In the genomic region with DNA sequence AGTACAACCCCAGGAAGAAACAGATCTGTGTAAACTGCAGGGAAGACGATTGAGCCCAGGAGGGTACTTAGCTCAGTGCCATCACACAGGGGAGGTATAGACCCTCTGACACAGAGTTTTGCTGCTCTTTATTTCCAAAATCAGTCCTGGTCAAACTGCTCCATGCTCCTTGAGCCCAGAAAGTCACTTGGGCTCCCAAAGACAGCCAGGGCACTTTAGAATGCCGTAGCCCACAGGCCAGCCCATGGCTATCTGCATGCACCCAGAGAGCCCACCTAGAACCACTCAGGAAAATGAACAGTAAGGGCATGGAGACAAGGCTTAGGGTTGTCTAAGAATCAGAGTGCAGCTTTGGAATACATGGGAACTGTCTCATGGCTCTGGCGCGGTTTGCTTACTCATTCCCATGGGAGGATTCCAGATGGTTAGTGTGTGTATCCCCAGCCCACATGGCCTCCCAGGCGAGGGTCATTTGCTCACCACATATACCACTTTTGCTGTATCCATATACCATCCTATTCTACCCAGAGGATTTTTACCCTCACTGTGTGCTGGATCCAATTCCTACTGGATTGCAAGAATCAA, we compare ENCODE assay signal across 20 cellular contexts. TPM values are rescaled to one million over a fixed set of nuclear protein-coding genes. Genes with fewer than 3 reads are reported as not detected.
A peak's percentile ranks its signal among the peaks of the same experiment; 100 is the strongest.
DNase-seq lines count a peak whose midpoint lies in the region; ATAC-seq, FAIRE-seq and TF ChIP-seq lines count a peak whose summit lies in the region.
"Had no signal": no experiment of that assay in that cellular context is flagged by ENCODE, and none has a peak within 500 bp of the region (broad histone marks: within the 10 kb centered on the region; RNA-seq: fewer than 3 reads in every experiment).

No MANE protein-coding gene starts in this region.

- H3K9me3 Mint-ChIP-seq in astrocyte (ENCODE audit: unreplicated experiment) (peaks cover 2% of the 10 kb centered on the region), immature natural killer cell (no peaks in the 10 kb centered on the region), CD14-positive monocyte (no peaks in the 10 kb centered on the region)
- H3K9me3 Mint-ChIP-seq: natural killer cell; stimulated activated naive CD8-positive, alpha-beta T cell treated with anti-CD3 and anti-CD28 coated beads, Interleukin-15, Interleukin-2, amounts not matched to agents 100 ng/mL and 50 ng/mL, for 24 hours had no signal

- peak; percentile 72 for DNase-seq in ELR (ENCODE audit: low read depth)
- peak; percentile 39 for DNase-seq in NCI-H1694 (lab: John Stamatoyannopoulos, UW)
- no peak for DNase-seq in astrocyte (ENCODE audit: low read depth)
- DNase-seq in osteoblast (ENCODE audit: insufficient read length, low spot score, missing footprints): peak; percentile 76
- no peak for DNase-seq in immature natural killer cell
- no peak for DNase-seq in glomerular visceral epithelial cell (ENCODE audit: extremely low spot score)
- no peak for DNase-seq in CD14-positive monocyte (ENCODE audit: low spot score)
- DNase-seq: activated CD8-positive, alpha-beta memory T cell treated with anti-CD3 and anti-CD28 coated beads, Interleukin-2, amount 50 U/mL, for 48 hours; activated gamma-delta T cell treated with Interleukin-2 at 50 U/mL for 16 hours; AML-193; anterior cingulate cortex; cerebellar nuclear complex; effector memory CD4-positive, alpha-beta T cell; natural killer cell; NCI-H146; transverse colon had no signal

- no peak for FAIRE-seq in astrocyte (lab: Jason Lieb, UNC)
- FAIRE-seq: GM18507 had no signal

- H4K20me1 ChIP-seq in astrocyte (ENCODE audit: insufficient read depth, low read length): no peaks in the 10 kb centered on the region
- no peaks in the 10 kb centered on the region for H4K20me1 ChIP-seq in osteoblast (ENCODE audit: insufficient read depth, low read length)

- H3K79me2 ChIP-seq in astrocyte (ENCODE audit: insufficient read depth, low read length): no peaks in the 10 kb centered on the region
- H3K79me2 ChIP-seq in osteoblast (ENCODE audit: insufficient read depth, low read length): no peaks in the 10 kb centered on the region
- H3K79me2 ChIP-seq: parathyroid adenoma had no signal

- H3K36me3 Mint-ChIP-seq in astrocyte (ENCODE audit: low read depth, unreplicated experiment): no peaks in the 10 kb centered on the region
- H3K36me3 Mint-ChIP-seq in immature natural killer cell: no peaks in the 10 kb centered on the region
- no peaks in the 10 kb centered on the region for H3K36me3 Mint-ChIP-seq in CD14-positive monocyte
- H3K36me3 Mint-ChIP-seq: natural killer cell had no signal

- H3K27me3 ChIP-seq in astrocyte (ENCODE audit: insufficient read depth, low read length) (no peaks in the 10 kb centered on the region), osteoblast (ENCODE audit: insufficient read depth, low read length) (peaks cover 8% of the 10 kb centered on the region)
- H3K27me3 ChIP-seq: transverse colon had no signal

- H2AFZ ChIP-seq in astrocyte (ENCODE audit: low read depth, low read length): no peak overlapping the region
- no peak overlapping the region for H2AFZ ChIP-seq in osteoblast (ENCODE audit: low read length)
- H2AFZ ChIP-seq: parathyroid adenoma had no signal

- H3K4me3 ChIP-seq in astrocyte (ENCODE audit: insufficient read depth, low read depth, low read length): no peak overlapping the region
- H3K4me3 ChIP-seq in osteoblast (ENCODE audit: insufficient read depth, low read length): no peak overlapping the region
- H3K4me3 ChIP-seq: transverse colon had no signal

- intact Hi-C loops in CD14-positive monocyte (cut with micrococcal nuclease): loop anchor here in 1 of 2 donors (5.0 kb wide), 1 partner anchor 229 kb away; no protein-coding TSS in a partner anchor

- ATAC-seq in HG02884 (IDR thresholded peaks at IDR 0.05; ENCODE audit: unreplicated experiment): no peak
- ATAC-seq: natural killer cell had no signal

- H3K9ac ChIP-seq in astrocyte (ENCODE audit: low read length): no peak overlapping the region
- H3K9ac ChIP-seq: parathyroid adenoma had no signal

- peak overlapping the region; percentile 14 for H3K27ac Mint-ChIP-seq in astrocyte (ENCODE audit: unreplicated experiment)
- H3K27ac Mint-ChIP-seq in immature natural killer cell: no peak overlapping the region
- no peak overlapping the region for H3K27ac Mint-ChIP-seq in CD14-positive monocyte
- H3K27ac Mint-ChIP-seq: natural killer cell; stimulated activated naive CD8-positive, alpha-beta T cell treated with anti-CD3 and anti-CD28 coated beads, Interleukin-15, Interleukin-2, amounts not matched to agents 100 ng/mL and 50 ng/mL, for 24 hours had no signal

- no peaks in the 10 kb centered on the region for H3K9me3 ChIP-seq in astrocyte (ENCODE audit: insufficient read depth, low read depth, low read length)
- no peaks in the 10 kb centered on the region for H3K9me3 ChIP-seq in osteoblast (ENCODE audit: low read depth, low read length)
- H3K9me3 ChIP-seq: transverse colon had no signal

- no peaks in the 10 kb centered on the region for H3K4me1 Mint-ChIP-seq in astrocyte (ENCODE audit: low read depth, unreplicated experiment)
- peaks cover 5 to 7% of the 10 kb centered on the region in 2 donors for H3K4me1 Mint-ChIP-seq in immature natural killer cell
- peaks cover 3% of the 10 kb centered on the region for H3K4me1 Mint-ChIP-seq in CD14-positive monocyte

- H3K4me3 Mint-ChIP-seq in astrocyte (ENCODE audit: unreplicated experiment): no peak overlapping the region
- no peak overlapping the region for H3K4me3 Mint-ChIP-seq in immature natural killer cell
- H3K4me3 Mint-ChIP-seq in CD14-positive monocyte: no peak overlapping the region
- H3K4me3 Mint-ChIP-seq: natural killer cell; stimulated activated naive CD8-positive, alpha-beta T cell treated with anti-CD3 and anti-CD28 coated beads, Interleukin-15, Interleukin-2, amounts not matched to agents 100 ng/mL and 50 ng/mL, for 24 hours had no signal

- H3K36me3 ChIP-seq in astrocyte (ENCODE audit: insufficient read depth, low read length): no peaks in the 10 kb centered on the region
- no peaks in the 10 kb centered on the region for H3K36me3 ChIP-seq in osteoblast (ENCODE audit: insufficient read depth, low read length)
- H3K36me3 ChIP-seq: transverse colon had no signal

- H3K27ac ChIP-seq in astrocyte (ENCODE audit: low read depth, low read length) (no peak overlapping the region), osteoblast (ENCODE audit: low read depth, low read length) (no peak overlapping the region)
- H3K27ac ChIP-seq: parathyroid adenoma, transverse colon had no signal

- TF ChIP-seq CTCF in astrocyte (IDR thresholded peaks at IDR 0.05; ENCODE audit: insufficient read depth, low read depth, low read length) (no peak), osteoblast (IDR thresholded peaks at IDR 0.05; ENCODE audit: extremely low read depth, low read depth, low read length) (no peak), CD14-positive monocyte (IDR thresholded peaks at IDR 0.05) (no peak)

- H3K27me3 Mint-ChIP-seq in astrocyte (ENCODE audit: low read depth, unreplicated experiment) (peaks cover 10% of the 10 kb centered on the region), immature natural killer cell (ENCODE audit: low read depth in 3 of 3) (peaks cover 0 to 3% (median 3%) of the 10 kb centered on the region in 3 donors), CD14-positive monocyte (ENCODE audit: low read depth in 3 of 3) (peaks cover 19 to 36% (median 35%) of the 10 kb centered on the region in 3 donors)

- H3K4me1 ChIP-seq in astrocyte (ENCODE audit: insufficient read depth, low read length) (no peaks in the 10 kb centered on the region), osteoblast (ENCODE audit: insufficient read depth, low read length) (peaks cover 5% of the 10 kb centered on the region)
- H3K4me1 ChIP-seq: parathyroid adenoma, transverse colon had no signal

- H3K4me2 ChIP-seq in astrocyte (ENCODE audit: low read length): no peak overlapping the region
- no peak overlapping the region for H3K4me2 ChIP-seq in osteoblast (ENCODE audit: insufficient read depth, low read length)

RNA-seq across cellular contexts. Expression of gene PDCD5, which starts 14.7 kb away (rescaled TPM):
- total RNA-seq in astrocyte: 120 and 127 TPM in 2 replicates
- 46.0 and 51.0 TPM in 2 replicates for total RNA-seq in osteoblast
- 100 to 1,000 TPM in 1 of 3 donors, 10 to 100 TPM in 2; 89.1 to 128 (median 93.7) TPM for polyA plus RNA-seq in immature natural killer cell
- polyA plus RNA-seq in CD14-positive monocyte: 10 to 100 TPM; 79.9 to 84.5 TPM

Comparison
In these comparisons a context has a peak if more than half of its experiments do, and no peak if none do; other contexts are left out.
1. DNase-seq: peak in ELR (single experiment), NCI-H1694 (single experiment) and osteoblast (single experiment); none in astrocyte (single experiment), immature natural killer cell (0 of 3), glomerular visceral epithelial cell (single experiment) and CD14-positive monocyte (single experiment).